ENCODE assay signal across 1 cellular context in genomic region chr2:237572021-237572741, GRCh38.
TF ChIP-seq lines count a peak whose summit lies in the region.

No MANE protein-coding gene starts in this region.

TF ChIP-seq in HepG2, 621 proteins besides CTCF, POLR2A, EP300 and RAD21 (continued from another document and continues in another):
- TF ChIP-seq, protein P1, sequence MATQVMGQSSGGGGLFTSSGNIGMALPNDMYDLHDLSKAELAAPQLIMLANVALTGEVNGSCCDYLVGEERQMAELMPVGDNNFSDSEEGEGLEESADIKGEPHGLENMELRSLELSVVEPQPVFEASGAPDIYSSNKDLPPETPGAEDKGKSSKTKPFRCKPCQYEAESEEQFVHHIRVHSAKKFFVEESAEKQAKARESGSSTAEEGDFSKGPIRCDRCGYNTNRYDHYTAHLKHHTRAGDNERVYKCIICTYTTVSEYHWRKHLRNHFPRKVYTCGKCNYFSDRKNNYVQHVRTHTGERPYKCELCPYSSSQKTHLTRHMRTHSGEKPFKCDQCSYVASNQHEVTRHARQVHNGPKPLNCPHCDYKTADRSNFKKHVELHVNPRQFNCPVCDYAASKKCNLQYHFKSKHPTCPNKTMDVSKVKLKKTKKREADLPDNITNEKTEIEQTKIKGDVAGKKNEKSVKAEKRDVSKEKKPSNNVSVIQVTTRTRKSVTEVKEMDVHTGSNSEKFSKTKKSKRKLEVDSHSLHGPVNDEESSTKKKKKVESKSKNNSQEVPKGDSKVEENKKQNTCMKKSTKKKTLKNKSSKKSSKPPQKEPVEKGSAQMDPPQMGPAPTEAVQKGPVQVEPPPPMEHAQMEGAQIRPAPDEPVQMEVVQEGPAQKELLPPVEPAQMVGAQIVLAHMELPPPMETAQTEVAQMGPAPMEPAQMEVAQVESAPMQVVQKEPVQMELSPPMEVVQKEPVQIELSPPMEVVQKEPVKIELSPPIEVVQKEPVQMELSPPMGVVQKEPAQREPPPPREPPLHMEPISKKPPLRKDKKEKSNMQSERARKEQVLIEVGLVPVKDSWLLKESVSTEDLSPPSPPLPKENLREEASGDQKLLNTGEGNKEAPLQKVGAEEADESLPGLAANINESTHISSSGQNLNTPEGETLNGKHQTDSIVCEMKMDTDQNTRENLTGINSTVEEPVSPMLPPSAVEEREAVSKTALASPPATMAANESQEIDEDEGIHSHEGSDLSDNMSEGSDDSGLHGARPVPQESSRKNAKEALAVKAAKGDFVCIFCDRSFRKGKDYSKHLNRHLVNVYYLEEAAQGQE (IDR thresholded peaks at IDR 0.05; ENCODE audit: borderline replicate concordance in 1 of 2, low read depth in 1 of 2, low read length in 2 of 2): no peak
- TF ChIP-seq RBAK (CRISPR knock-in tag; IDR thresholded peaks at IDR 0.05) (peak; percentile 43; the same call in 1 of the 2 replicates), ZNF883 (CRISPR knock-in tag; IDR thresholded peaks at IDR 0.05; ENCODE audit: not compliant biosample characterization) (peak; percentile 28), ZNF564 (CRISPR knock-in tag; IDR thresholded peaks at IDR 0.05) (no peak), ADNP (CRISPR knock-in tag; IDR thresholded peaks at IDR 0.05) (no peak), NBN (conservative IDR thresholded peaks at IDR 0.05) (no peak), ZNF331 (CRISPR knock-in tag; IDR thresholded peaks at IDR 0.05) (peak; percentile 77; the same call in 1 of the 2 replicates), E2F2 (CRISPR knock-in tag; IDR thresholded peaks at IDR 0.05; ENCODE audit: borderline replicate concordance) (0 out of 2 replicates have a peak, but pooled peaks have one; percentile 39), NFKB2 (CRISPR knock-in tag; IDR thresholded peaks at IDR 0.05; ENCODE audit: borderline replicate concordance) (peak; percentile 92; the same call in 1 of the 2 replicates), ZNF496 (CRISPR knock-in tag; IDR thresholded peaks at IDR 0.05; ENCODE audit: insufficient replicate concordance) (no peak), RBFOX2 (IDR thresholded peaks at IDR 0.05; ENCODE audit: low read depth, low read length) (0 out of 2 replicates have a peak, but pooled peaks have one; percentile 24), ZNF12 (CRISPR knock-in tag; IDR thresholded peaks at IDR 0.05) (peak; percentile 26; the same call in 1 of the 2 replicates), PAX8 (CRISPR knock-in tag; IDR thresholded peaks at IDR 0.05; ENCODE audit: borderline replicate concordance) (0 out of 2 replicates have a peak, but pooled peaks have one; percentile 53), GTF2F1 (IDR thresholded peaks at IDR 0.05; ENCODE audit: low read length) (no peak), GLMP (CRISPR knock-in tag; IDR thresholded peaks at IDR 0.05; ENCODE audit: borderline replicate concordance) (no peak), ZKSCAN1 (IDR thresholded peaks at IDR 0.05; ENCODE audit: low read length) (0 out of 2 replicates have a peak, but pooled peaks have one; percentile 22), PHF21A (CRISPR knock-in tag; IDR thresholded peaks at IDR 0.05) (peak; percentile 52; the same call in 1 of the 2 replicates), ZBTB4 (CRISPR knock-in tag; IDR thresholded peaks at IDR 0.05; ENCODE audit: borderline replicate concordance) (no peak), ZNF282 (IDR thresholded peaks at IDR 0.05; ENCODE audit: partially characterized antibody) (no peak), SP140L (CRISPR knock-in tag; IDR thresholded peaks at IDR 0.05; ENCODE audit: borderline replicate concordance) (peak; percentile 70; the same call in 1 of the 2 replicates)
- TF ChIP-seq, protein P2, sequence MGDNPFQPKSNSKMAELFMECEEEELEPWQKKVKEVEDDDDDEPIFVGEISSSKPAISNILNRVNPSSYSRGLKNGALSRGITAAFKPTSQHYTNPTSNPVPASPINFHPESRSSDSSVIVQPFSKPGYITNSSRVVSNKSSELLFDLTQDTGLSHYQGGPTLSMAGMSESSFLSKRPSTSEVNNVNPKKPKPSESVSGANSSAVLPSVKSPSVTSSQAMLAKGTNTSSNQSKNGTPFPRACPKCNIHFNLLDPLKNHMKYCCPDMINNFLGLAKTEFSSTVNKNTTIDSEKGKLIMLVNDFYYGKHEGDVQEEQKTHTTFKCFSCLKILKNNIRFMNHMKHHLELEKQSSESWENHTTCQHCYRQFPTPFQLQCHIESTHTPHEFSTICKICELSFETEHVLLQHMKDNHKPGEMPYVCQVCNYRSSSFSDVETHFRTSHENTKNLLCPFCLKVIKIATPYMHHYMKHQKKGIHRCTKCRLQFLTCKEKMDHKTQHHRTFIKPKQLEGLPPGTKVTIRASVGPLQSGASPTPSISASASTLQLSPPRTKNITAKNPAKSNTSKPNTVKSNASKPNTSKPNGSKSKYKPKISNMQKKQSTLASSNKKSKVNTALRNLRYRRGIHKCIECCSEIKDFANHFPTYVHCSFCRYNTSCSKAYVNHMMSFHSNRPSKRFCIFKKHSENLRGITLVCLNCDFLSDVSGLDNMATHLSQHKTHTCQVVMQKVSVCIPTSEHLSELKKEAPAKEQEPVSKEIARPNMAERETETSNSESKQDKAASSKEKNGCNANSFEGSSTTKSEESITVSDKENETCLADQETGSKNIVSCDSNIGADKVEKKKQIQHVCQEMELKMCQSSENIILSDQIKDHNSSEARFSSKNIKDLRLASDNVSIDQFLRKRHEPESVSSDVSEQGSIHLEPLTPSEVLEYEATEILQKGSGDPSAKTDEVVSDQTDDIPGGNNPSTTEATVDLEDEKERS (CRISPR knock-in tag; IDR thresholded peaks at IDR 0.05): no peak
- TF ChIP-seq, protein P3, sequence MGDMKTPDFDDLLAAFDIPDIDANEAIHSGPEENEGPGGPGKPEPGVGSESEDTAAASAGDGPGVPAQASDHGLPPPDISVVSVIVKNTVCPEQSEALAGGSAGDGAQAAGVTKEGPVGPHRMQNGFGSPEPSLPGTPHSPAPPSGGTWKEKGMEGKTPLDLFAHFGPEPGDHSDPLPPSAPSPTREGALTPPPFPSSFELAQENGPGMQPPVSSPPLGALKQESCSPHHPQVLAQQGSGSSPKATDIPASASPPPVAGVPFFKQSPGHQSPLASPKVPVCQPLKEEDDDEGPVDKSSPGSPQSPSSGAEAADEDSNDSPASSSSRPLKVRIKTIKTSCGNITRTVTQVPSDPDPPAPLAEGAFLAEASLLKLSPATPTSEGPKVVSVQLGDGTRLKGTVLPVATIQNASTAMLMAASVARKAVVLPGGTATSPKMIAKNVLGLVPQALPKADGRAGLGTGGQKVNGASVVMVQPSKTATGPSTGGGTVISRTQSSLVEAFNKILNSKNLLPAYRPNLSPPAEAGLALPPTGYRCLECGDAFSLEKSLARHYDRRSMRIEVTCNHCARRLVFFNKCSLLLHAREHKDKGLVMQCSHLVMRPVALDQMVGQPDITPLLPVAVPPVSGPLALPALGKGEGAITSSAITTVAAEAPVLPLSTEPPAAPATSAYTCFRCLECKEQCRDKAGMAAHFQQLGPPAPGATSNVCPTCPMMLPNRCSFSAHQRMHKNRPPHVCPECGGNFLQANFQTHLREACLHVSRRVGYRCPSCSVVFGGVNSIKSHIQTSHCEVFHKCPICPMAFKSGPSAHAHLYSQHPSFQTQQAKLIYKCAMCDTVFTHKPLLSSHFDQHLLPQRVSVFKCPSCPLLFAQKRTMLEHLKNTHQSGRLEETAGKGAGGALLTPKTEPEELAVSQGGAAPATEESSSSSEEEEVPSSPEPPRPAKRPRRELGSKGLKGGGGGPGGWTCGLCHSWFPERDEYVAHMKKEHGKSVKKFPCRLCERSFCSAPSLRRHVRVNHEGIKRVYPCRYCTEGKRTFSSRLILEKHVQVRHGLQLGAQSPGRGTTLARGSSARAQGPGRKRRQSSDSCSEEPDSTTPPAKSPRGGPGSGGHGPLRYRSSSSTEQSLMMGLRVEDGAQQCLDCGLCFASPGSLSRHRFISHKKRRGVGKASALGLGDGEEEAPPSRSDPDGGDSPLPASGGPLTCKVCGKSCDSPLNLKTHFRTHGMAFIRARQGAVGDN (CRISPR knock-in tag; IDR thresholded peaks at IDR 0.05): peak; percentile 79
- TF ChIP-seq, protein P4, sequence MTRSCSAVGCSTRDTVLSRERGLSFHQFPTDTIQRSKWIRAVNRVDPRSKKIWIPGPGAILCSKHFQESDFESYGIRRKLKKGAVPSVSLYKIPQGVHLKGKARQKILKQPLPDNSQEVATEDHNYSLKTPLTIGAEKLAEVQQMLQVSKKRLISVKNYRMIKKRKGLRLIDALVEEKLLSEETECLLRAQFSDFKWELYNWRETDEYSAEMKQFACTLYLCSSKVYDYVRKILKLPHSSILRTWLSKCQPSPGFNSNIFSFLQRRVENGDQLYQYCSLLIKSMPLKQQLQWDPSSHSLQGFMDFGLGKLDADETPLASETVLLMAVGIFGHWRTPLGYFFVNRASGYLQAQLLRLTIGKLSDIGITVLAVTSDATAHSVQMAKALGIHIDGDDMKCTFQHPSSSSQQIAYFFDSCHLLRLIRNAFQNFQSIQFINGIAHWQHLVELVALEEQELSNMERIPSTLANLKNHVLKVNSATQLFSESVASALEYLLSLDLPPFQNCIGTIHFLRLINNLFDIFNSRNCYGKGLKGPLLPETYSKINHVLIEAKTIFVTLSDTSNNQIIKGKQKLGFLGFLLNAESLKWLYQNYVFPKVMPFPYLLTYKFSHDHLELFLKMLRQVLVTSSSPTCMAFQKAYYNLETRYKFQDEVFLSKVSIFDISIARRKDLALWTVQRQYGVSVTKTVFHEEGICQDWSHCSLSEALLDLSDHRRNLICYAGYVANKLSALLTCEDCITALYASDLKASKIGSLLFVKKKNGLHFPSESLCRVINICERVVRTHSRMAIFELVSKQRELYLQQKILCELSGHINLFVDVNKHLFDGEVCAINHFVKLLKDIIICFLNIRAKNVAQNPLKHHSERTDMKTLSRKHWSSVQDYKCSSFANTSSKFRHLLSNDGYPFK (CRISPR knock-in tag; IDR thresholded peaks at IDR 0.05; ENCODE audit: borderline replicate concordance): peak; percentile 83; the same call in 1 of the 2 replicates
- TF ChIP-seq, protein P5, sequence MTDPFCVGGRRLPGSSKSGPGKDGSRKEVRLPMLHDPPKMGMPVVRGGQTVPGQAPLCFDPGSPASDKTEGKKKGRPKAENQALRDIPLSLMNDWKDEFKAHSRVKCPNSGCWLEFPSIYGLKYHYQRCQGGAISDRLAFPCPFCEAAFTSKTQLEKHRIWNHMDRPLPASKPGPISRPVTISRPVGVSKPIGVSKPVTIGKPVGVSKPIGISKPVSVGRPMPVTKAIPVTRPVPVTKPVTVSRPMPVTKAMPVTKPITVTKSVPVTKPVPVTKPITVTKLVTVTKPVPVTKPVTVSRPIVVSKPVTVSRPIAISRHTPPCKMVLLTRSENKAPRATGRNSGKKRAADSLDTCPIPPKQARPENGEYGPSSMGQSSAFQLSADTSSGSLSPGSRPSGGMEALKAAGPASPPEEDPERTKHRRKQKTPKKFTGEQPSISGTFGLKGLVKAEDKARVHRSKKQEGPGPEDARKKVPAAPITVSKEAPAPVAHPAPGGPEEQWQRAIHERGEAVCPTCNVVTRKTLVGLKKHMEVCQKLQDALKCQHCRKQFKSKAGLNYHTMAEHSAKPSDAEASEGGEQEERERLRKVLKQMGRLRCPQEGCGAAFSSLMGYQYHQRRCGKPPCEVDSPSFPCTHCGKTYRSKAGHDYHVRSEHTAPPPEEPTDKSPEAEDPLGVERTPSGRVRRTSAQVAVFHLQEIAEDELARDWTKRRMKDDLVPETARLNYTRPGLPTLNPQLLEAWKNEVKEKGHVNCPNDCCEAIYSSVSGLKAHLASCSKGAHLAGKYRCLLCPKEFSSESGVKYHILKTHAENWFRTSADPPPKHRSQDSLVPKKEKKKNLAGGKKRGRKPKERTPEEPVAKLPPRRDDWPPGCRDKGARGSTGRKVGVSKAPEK (CRISPR knock-in tag; IDR thresholded peaks at IDR 0.05; ENCODE audit: borderline replicate concordance): peak; percentile 29; the same call in 1 of the 2 replicates
